8 cellular contexts compared by ENCODE assay signal in genomic region chr2:241508510-241509407, GRCh38. TPM values are rescaled to one million over a fixed set of nuclear protein-coding genes. Genes with fewer than 3 reads are reported as not detected.
DNase-seq lines count a peak whose midpoint lies in the region; FAIRE-seq and TF ChIP-seq lines count a peak whose summit lies in the region.

Gene STK25, minus strand, starts transcription at chr2:241508584. Its CDS starts 549 bp downstream, at chr2:241508035.

- H3K9me3 ChIP-seq in neutrophil, result no peaks in the 10 kb centered on the region

- peaks cover 70% of the 10 kb centered on the region for H3K27me3 ChIP-seq in neutrophil

- POLR2A ChIA-PET in HEK293T (lab: Yijun Ruan, JAX), result interaction anchor here (1.3 kb wide), 1 partner anchor 12 kb away, joined by 3 read pairs; no protein-coding TSS in a partner anchor

- in situ Hi-C loops in SK-MEL-5 (cut with HindIII; ENCODE audit: low pct_unique_long_range_greater_than_20kb, low sequenced_read_pairs), result no loop called here

- no peak for TF ChIP-seq CTCF in neutrophil (IDR thresholded peaks at IDR 0.05)

- H3K27ac ChIP-seq in neutrophil (peak within 1 kb of the TSS; percentile 21), substantia nigra (ENCODE audit: low read depth, low read length, poor library complexity, severe bottlenecking) (peak within 1 kb of the TSS; percentile 92)

- H3K4me3 ChIP-seq in neutrophil (ENCODE audit: low read depth in 1 of 2, low read length in 1 of 2), result peak within 1 kb of the TSS; percentile 76 to 82

- H3K36me3 ChIP-seq in neutrophil, result no peaks in the 10 kb centered on the region

- no peak for FAIRE-seq in frontal cortex (lab: Jason Lieb, UNC)

- DNase-seq in GM03348 (ENCODE audit: low spot score) (peak; percentile 100), HEK293T (ENCODE audit: extremely low spot score) (peak; percentile 99), MV-4-11 (lab: John Stamatoyannopoulos, UW) (peak; percentile 95), SK-MEL-5 (ENCODE audit: low read depth, low spot score) (peak; percentile 97), frontal cortex (ENCODE audit: low spot score in 2 of 2) (peak; percentile 99), substantia nigra (lab: John Stamatoyannopoulos, UW) (peak; percentile 84 to 99 (median 97))
- DNase-seq in activated naive CD4-positive, alpha-beta T cell treated with Interleukin-2 at 50 U/mL for 16 hours, result peak; percentile 98

- CTCF ChIA-PET in HEK293T (lab: Yijun Ruan, JAX), result interaction anchor here (0.9 to 1.0 kb wide), 2 partner anchors 11 to 18 kb away, joined by 3 read pairs; no protein-coding TSS in a partner anchor

- H3K4me1 ChIP-seq in neutrophil (ENCODE audit: control insufficient read depth in 1 of 2, insufficient read depth in 1 of 2, low read depth in 1 of 2, low read length in 1 of 2), result peaks cover 15 to 16% of the 10 kb centered on the region in 2 experiments

TF ChIP-seq in HEK293T, 16 proteins besides CTCF, POLR2A, EP300 and RAD21:
- 0 out of 2 replicates have a peak, but pooled peaks have one; percentile 43 for TF ChIP-seq HDGF (IDR thresholded peaks at IDR 0.05; ENCODE audit: borderline replicate concordance)
- TF ChIP-seq NFRKB (IDR thresholded peaks at IDR 0.05), result no peak
- no peak for TF ChIP-seq PKNOX1 (IDR thresholded peaks at IDR 0.05)
- TF ChIP-seq SUZ12 (IDR thresholded peaks at IDR 0.05), result no peak
- TF ChIP-seq ELF4 (IDR thresholded peaks at IDR 0.05), result peak; percentile 88
- peak; percentile 100 for TF ChIP-seq L3MBTL2 (conservative IDR thresholded peaks at IDR 0.05)
- TF ChIP-seq BHLHE40 (IDR thresholded peaks at IDR 0.05; ENCODE audit: borderline replicate concordance), result no peak

RNA-seq across cellular contexts. Expression of gene STK25, which starts in this region (rescaled TPM):
- total RNA-seq in SK-MEL-5 (2014; rRNA removed; shearing (Covaris generic)), result 55.9 and 64.2 TPM in 2 replicates
- polyA plus RNA-seq in SK-MEL-5 (2015; cell fraction: cytosol; rRNA removed), result 122 and 133 TPM in 2 replicates
- 619 and 653 TPM in 2 replicates for polyA plus RNA-seq in SK-MEL-5 (2015; cell fraction: nucleus; rRNA removed)
- total RNA-seq in frontal cortex, result 181 TPM

Comparison
In these comparisons a context has a peak if more than half of its experiments do, and no peak if none do; other contexts are left out.
1. Peak in every context shown above with its lines: DNase-seq, H3K4me3 ChIP-seq and H3K27ac ChIP-seq.